8 cellular contexts compared by ENCODE assay signal in genomic region chr3:108089544-108089943, GRCh38. TPM values are rescaled to one million over a fixed set of nuclear protein-coding genes. Genes with fewer than 3 reads are reported as not detected.
DNase-seq lines count a peak whose midpoint lies in the region; ATAC-seq and TF ChIP-seq lines count a peak whose summit lies in the region.

No MANE protein-coding gene starts in this region.

- no peaks in the 10 kb centered on the region for H3K27me3 Mint-ChIP-seq in activated naive CD4-positive, alpha-beta T cell treated with anti-CD3 and anti-CD28 coated beads for 36 hours (ENCODE audit: low read depth)

- TF ChIP-seq CTCF in thyroid gland (IDR thresholded peaks at IDR 0.05), result no peak

- WGBS in thyroid gland, 2 donors, result 18 to 27% methylated on average over 7 of the region's 7 CpGs

- H3K27me3 ChIP-seq in thyroid gland, result no peaks in the 10 kb centered on the region

- intact Hi-C loops in activated naive CD4-positive, alpha-beta T cell treated with anti-CD3 and anti-CD28 coated beads for 36 hours (cut with micrococcal nuclease), result loop anchor here (1.0 to 10.0 kb wide), 7 partner anchors 12 to 1915 kb away; partner anchors contain the start of gene TRAT1
- intact Hi-C loops in thyroid gland (cut with DNase I), result no loop called here

- peak overlapping the region in 1 of 3 donors; percentile 90 for H3K27ac ChIP-seq in thyroid gland

- no peaks in the 10 kb centered on the region for H3K36me3 ChIP-seq in thyroid gland

- peak overlapping the region; percentile 98 for H3K27ac Mint-ChIP-seq in activated naive CD4-positive, alpha-beta T cell treated with anti-CD3 and anti-CD28 coated beads for 36 hours
- H3K27ac Mint-ChIP-seq in activated naive CD4-positive, alpha-beta T cell treated with anti-CD3 and anti-CD28 coated beads, Interleukin-2, amount 50 U/mL, for 72 hours, result peak overlapping the region; percentile 95 to 99

- TF ChIP-seq POLR2A in thyroid gland (IDR thresholded peaks at IDR 0.05), result no peak

- DNase-seq in activated naive CD4-positive, alpha-beta T cell treated with anti-CD3 and anti-CD28 coated beads for 36 hours, result no peak
- no peak for DNase-seq in activated naive CD4-positive, alpha-beta T cell (lab: John Stamatoyannopoulos, UW)
- DNase-seq in activated naive CD4-positive, alpha-beta T cell treated with anti-CD3 and anti-CD28 coated beads, Interleukin-2, amount 50 U/mL, for 72 hours (ENCODE audit: low spot score in 2 of 2), result no peak
- DNase-seq in kidney tubule cell (ENCODE audit: low spot score), result peak; percentile 6
- DNase-seq in thyroid gland, result no peak
- DNase-seq in RPMI8226, result no peak
- DNase-seq in NCI-H526 (lab: John Stamatoyannopoulos, UW), result no peak
- DNase-seq in 8988T, result no peak

- peak overlapping the region; percentile 56 to 91 (median 89) for H3K4me3 ChIP-seq in thyroid gland (replicated peaks in 1 of 3)

- H3K36me3 Mint-ChIP-seq in activated naive CD4-positive, alpha-beta T cell treated with anti-CD3 and anti-CD28 coated beads for 36 hours (ENCODE audit: low read depth), result peaks cover 7% of the 10 kb centered on the region
- H3K36me3 Mint-ChIP-seq in activated naive CD4-positive, alpha-beta T cell treated with anti-CD3 and anti-CD28 coated beads, Interleukin-2, amount 50 U/mL, for 72 hours, result peaks cover 13% of the 10 kb centered on the region in 2 donors

- no peaks in the 10 kb centered on the region for H3K9me3 ChIP-seq in thyroid gland

- H3K4me3 Mint-ChIP-seq in activated naive CD4-positive, alpha-beta T cell treated with anti-CD3 and anti-CD28 coated beads for 36 hours, result peak overlapping the region; percentile 97

- H3K4me1 Mint-ChIP-seq in activated naive CD4-positive, alpha-beta T cell treated with anti-CD3 and anti-CD28 coated beads for 36 hours (ENCODE audit: low read depth), result peaks cover 25% of the 10 kb centered on the region

- peaks cover 10 to 20% of the 10 kb centered on the region in 2 donors for H3K4me1 ChIP-seq in thyroid gland

- peaks cover 2% of the 10 kb centered on the region for H3K9me3 Mint-ChIP-seq in activated naive CD4-positive, alpha-beta T cell treated with anti-CD3 and anti-CD28 coated beads for 36 hours
- H3K9me3 Mint-ChIP-seq in activated naive CD4-positive, alpha-beta T cell treated with anti-CD3 and anti-CD28 coated beads, Interleukin-2, amount 50 U/mL, for 72 hours, result peaks cover 0 to 5% of the 10 kb centered on the region in 2 donors

- CTCF ChIA-PET in activated naive CD4-positive, alpha-beta T cell treated with anti-CD3 and anti-CD28 coated beads for 36 hours (lab: Charles Lee), result interaction anchor here (0.6 to 1.9 kb wide), 9 partner anchors 12 to 388 kb away, joined by 3 to 7 read pairs (median 3); no protein-coding TSS in a partner anchor

- ATAC-seq in activated naive CD4-positive, alpha-beta T cell treated with anti-CD3 and anti-CD28 coated beads, Interleukin-2, amount 50 U/mL, for 72 hours, result no peak

RNA-seq across cellular contexts. Expression of gene CD47, which starts 1.3 kb away (rescaled TPM):
- total RNA-seq in activated naive CD4-positive, alpha-beta T cell treated with anti-CD3 and anti-CD28 coated beads for 36 hours, result 10 to 100 TPM; 60.2 to 63.7 TPM
- total RNA-seq in activated naive CD4-positive, alpha-beta T cell treated with anti-CD3 and anti-CD28 coated beads, Interleukin-2, amount 50 U/mL, for 72 hours, result 100 to 1,000 TPM in 1 of 2 donors, 10 to 100 TPM in 1; 83.0 to 158 TPM
- total RNA-seq in thyroid gland, result 100 to 1,000 TPM; 146 to 167 (median 160) TPM
